ENCODE assay signal across 16 cellular contexts in the genomic region with DNA sequence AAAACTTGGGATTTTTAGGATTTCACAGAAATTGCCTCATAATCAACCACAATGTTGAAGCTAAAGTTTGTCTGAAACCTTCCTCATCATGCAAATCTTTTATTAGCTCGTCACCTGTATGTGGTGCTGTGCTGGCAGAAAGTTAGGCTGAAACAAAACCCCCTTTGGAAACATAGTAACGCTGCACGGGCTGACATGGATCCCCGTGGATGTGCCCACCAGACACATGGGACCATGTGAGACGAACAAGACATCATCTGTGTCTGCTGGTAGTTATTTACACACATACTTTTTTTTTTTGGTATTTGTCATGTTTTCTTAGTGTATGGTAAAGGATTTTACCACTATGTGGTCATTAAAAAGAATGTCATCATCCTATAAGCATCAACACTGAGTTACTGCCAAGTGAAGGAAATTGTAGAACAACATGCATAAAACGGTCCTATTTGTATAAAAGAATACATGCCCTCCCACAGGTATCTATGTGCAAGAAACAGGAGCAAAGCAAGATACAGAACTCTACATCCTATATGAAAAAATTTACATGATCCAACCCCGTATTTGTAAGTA.
DNase-seq lines count a peak whose midpoint lies in the region; ATAC-seq, FAIRE-seq and TF ChIP-seq lines count a peak whose summit lies in the region.
"Had no signal": no experiment of that assay in that cellular context is flagged by ENCODE, and none has a peak within 500 bp of the region (broad histone marks: within the 10 kb centered on the region; RNA-seq: fewer than 3 reads in every experiment).

No MANE protein-coding gene starts in this region.

- H3K9ac ChIP-seq in BLaER1 (no peak overlapping the region), MM.1S (ENCODE audit: low read length) (no peak overlapping the region)

- no peak for FAIRE-seq in A549 (lab: Jason Lieb, UNC)
- FAIRE-seq: TTC549 had no signal

- WGBS in A549 (ENCODE audit: missing lambda C conversion rate) = 89% methylated on average over 7 of the region's 7 CpGs

- DNase-seq in A549 (ENCODE audit: low read depth in 1 of 2, low spot score in 1 of 2) (no peak), Peyer's patch (no peak), NCI-H510A treated with DMSO at 0.1 percent for 48 hours (lab: John Stamatoyannopoulos, UW) (no peak), MM.1S (no peak)
- DNase-seq in activated CD8-positive, alpha-beta T cell treated with anti-CD3 and anti-CD28 coated beads for 36 hours = no peak
- DNase-seq in naive thymus-derived CD8-positive, alpha-beta T cell = peak in 2 of 10 donors; percentile 42 to 52
- DNase-seq: effector CD4-positive, alpha-beta T cell; hippocampal formation; Kasumi-1; NCI-H1436; NCI-H226; NK-92 treated with Interleukin-12 subunit alpha and Interleukin-12 subunit beta, amount 100 ng/mL, for 24 hours; SHP77 treated with DMSO at 0.1 percent for 48 hours; tibial artery had no signal

- H3K36me3 ChIP-seq in BLaER1 (no peaks in the 10 kb centered on the region), Peyer's patch (no peaks in the 10 kb centered on the region), MM.1S (replicated peaks; ENCODE audit: insufficient read depth, low read length) (no peaks in the 10 kb centered on the region)
- H3K36me3 ChIP-seq: tibial artery had no signal

- no peaks in the 10 kb centered on the region for H3K27me3 ChIP-seq in BLaER1
- H3K27me3 ChIP-seq in Peyer's patch = no peaks in the 10 kb centered on the region
- no peaks in the 10 kb centered on the region for H3K27me3 ChIP-seq in MM.1S (replicated peaks; ENCODE audit: insufficient read depth, low read length)
- H3K27me3 ChIP-seq: tibial artery had no signal

- TF ChIP-seq RAD21 in A549 (conservative IDR thresholded peaks at IDR 0.05 in 1 of 2, IDR thresholded peaks at IDR 0.05 in 1 of 2) = no peak

- TF ChIP-seq CTCF in A549 (IDR thresholded peaks at IDR 0.05) (no peak), Peyer's patch (IDR thresholded peaks at IDR 0.05) (no peak), MM.1S (IDR thresholded peaks at IDR 0.05; ENCODE audit: low read length) (no peak)
- TF ChIP-seq CTCF in activated CD8-positive, alpha-beta T cell treated with anti-CD3 and anti-CD28 coated beads for 36 hours (IDR thresholded peaks at IDR 0.05) = no peak

- H3K4me3 ChIP-seq in A549 (no peak overlapping the region), BLaER1 (no peak overlapping the region), Peyer's patch (no peak overlapping the region), MM.1S (ENCODE audit: low read length) (no peak overlapping the region)
- H3K4me3 ChIP-seq: tibial artery had no signal

- H3K9me3 ChIP-seq in A549 = no peaks in the 10 kb centered on the region
- H3K9me3 ChIP-seq in BLaER1 = no peaks in the 10 kb centered on the region
- no peaks in the 10 kb centered on the region for H3K9me3 ChIP-seq in Peyer's patch
- H3K9me3 ChIP-seq in MM.1S (replicated peaks; ENCODE audit: insufficient read depth, low read length) = no peaks in the 10 kb centered on the region
- H3K9me3 ChIP-seq: tibial artery had no signal

- CTCF ChIA-PET in A549 (lab: Yijun Ruan, JAX) = interaction anchor here (0.6 to 2.6 kb wide), 11 partner anchors 9 to 696 kb away, joined by 3 to 10 read pairs (median 4); no protein-coding TSS in a partner anchor
- CTCF ChIA-PET in activated CD8-positive, alpha-beta T cell treated with anti-CD3 and anti-CD28 coated beads for 36 hours (lab: Charles Lee) = interaction anchor here (1.4 to 16.1 kb wide), 6 partner anchors 8 to 47 kb away, joined by 8 to 252 read pairs (median 34); no protein-coding TSS in a partner anchor

- intact Hi-C loops in activated CD8-positive, alpha-beta T cell treated with anti-CD3 and anti-CD28 coated beads for 36 hours (cut with micrococcal nuclease) = loop anchor here (2.0 kb wide), 1 partner anchor 19 kb away; no protein-coding TSS in a partner anchor

- peak overlapping the region; percentile 48 to 83; a peak in 4 of 6 replicates for H3K27ac ChIP-seq in A549
- H3K27ac ChIP-seq in BLaER1 = no peak overlapping the region
- H3K27ac ChIP-seq in Peyer's patch = peak overlapping the region in 2 of 4 donors; percentile 68 to 77
- no peak overlapping the region for H3K27ac ChIP-seq in MM.1S (ENCODE audit: low read length)
- H3K27ac ChIP-seq: tibial artery had no signal

- TF ChIP-seq EP300 in A549 (IDR thresholded peaks at IDR 0.05) = no peak

- TF ChIP-seq POLR2A in A549 (IDR thresholded peaks at IDR 0.05; ENCODE audit: low read length) (no peak), Peyer's patch (IDR thresholded peaks at IDR 0.05) (no peak)

- H3K79me2 ChIP-seq in MM.1S (ENCODE audit: low read length) = no peaks in the 10 kb centered on the region

- no peaks in the 10 kb centered on the region for H3K9me2 ChIP-seq in MM.1S (replicated peaks; ENCODE audit: insufficient read depth, low read length)

- H3K4me3 Mint-ChIP-seq in activated CD8-positive, alpha-beta T cell treated with anti-CD3 and anti-CD28 coated beads for 36 hours = peak overlapping the region; percentile 73
- peak overlapping the region; percentile 77 to 92 (median 86) for H3K4me3 Mint-ChIP-seq in naive thymus-derived CD8-positive, alpha-beta T cell

- H3K4me1 Mint-ChIP-seq in activated CD8-positive, alpha-beta T cell treated with anti-CD3 and anti-CD28 coated beads for 36 hours (ENCODE audit: low read depth) = peaks cover 92% of the 10 kb centered on the region
- peaks cover 52 to 98% (median 97%) of the 10 kb centered on the region in 4 donors for H3K4me1 Mint-ChIP-seq in naive thymus-derived CD8-positive, alpha-beta T cell

- H3K4me1 ChIP-seq in A549 (peaks cover 50% of the 10 kb centered on the region), BLaER1 (peaks cover 85% of the 10 kb centered on the region), Peyer's patch (peaks cover 6 to 24% (median 17%) of the 10 kb centered on the region in 4 donors), MM.1S (ENCODE audit: low read length) (peaks cover 8% of the 10 kb centered on the region; the same call in 1 of the 2 replicates)

- no peak for ATAC-seq in A549
- ATAC-seq in activated CD8-positive, alpha-beta T cell treated with anti-CD3 and anti-CD28 coated beads for 36 hours = peak; percentile 24
- ATAC-seq in naive thymus-derived CD8-positive, alpha-beta T cell = peak; percentile 16 to 38

- H3K27ac Mint-ChIP-seq in activated CD8-positive, alpha-beta T cell treated with anti-CD3 and anti-CD28 coated beads for 36 hours = peak overlapping the region; percentile 91
- peak overlapping the region; percentile 94 to 99 (median 98) for H3K27ac Mint-ChIP-seq in naive thymus-derived CD8-positive, alpha-beta T cell

- no peak overlapping the region for H2AFZ ChIP-seq in MM.1S (ENCODE audit: low read length)

- H3K27me3 Mint-ChIP-seq in activated CD8-positive, alpha-beta T cell treated with anti-CD3 and anti-CD28 coated beads for 36 hours = no peaks in the 10 kb centered on the region
- no peaks in the 10 kb centered on the region for H3K27me3 Mint-ChIP-seq in naive thymus-derived CD8-positive, alpha-beta T cell

- no peaks in the 10 kb centered on the region for H4K20me1 ChIP-seq in BLaER1
- H4K20me1 ChIP-seq in MM.1S (ENCODE audit: insufficient read depth, low read length) = no peaks in the 10 kb centered on the region

- H3F3A ChIP-seq in MM.1S (ENCODE audit: insufficient read depth, low read length) = no peaks in the 10 kb centered on the region

- POLR2A ChIA-PET in A549 (lab: Yijun Ruan, JAX) = interaction anchor here (1.5 kb wide), 1 partner anchor 9 kb away, joined by 6 read pairs; no protein-coding TSS in a partner anchor
- POLR2A ChIA-PET in activated CD8-positive, alpha-beta T cell treated with anti-CD3 and anti-CD28 coated beads for 36 hours (lab: Charles Lee) = interaction anchor here (0.7 to 15.9 kb wide), 6 partner anchors 7 to 34 kb away, joined by 3 to 251 read pairs (median 40); no protein-coding TSS in a partner anchor
- POLR2A ChIA-PET in naive thymus-derived CD8-positive, alpha-beta T cell (lab: Charles Lee) = interaction anchor here (1.0 to 23.3 kb wide), 4 partner anchors 7 to 23 kb away, joined by 3 to 654 read pairs (median 84); no protein-coding TSS in a partner anchor

- H3K4me2 ChIP-seq in A549 (peak overlapping the region; percentile 63), BLaER1 (peak overlapping the region; percentile 65), MM.1S (ENCODE audit: low read depth, low read length) (no peak overlapping the region)

- H3K9me3 Mint-ChIP-seq in activated CD8-positive, alpha-beta T cell treated with anti-CD3 and anti-CD28 coated beads for 36 hours = no peaks in the 10 kb centered on the region
- no peaks in the 10 kb centered on the region for H3K9me3 Mint-ChIP-seq in naive thymus-derived CD8-positive, alpha-beta T cell

- peaks cover 27% of the 10 kb centered on the region for H3K36me3 Mint-ChIP-seq in activated CD8-positive, alpha-beta T cell treated with anti-CD3 and anti-CD28 coated beads for 36 hours (ENCODE audit: low read depth)
- peaks cover 0 to 36% (median 15%) of the 10 kb centered on the region in 3 donors for H3K36me3 Mint-ChIP-seq in naive thymus-derived CD8-positive, alpha-beta T cell

TF ChIP-seq in A549, 52 proteins besides CTCF, POLR2A, EP300 and RAD21:
- no peak for TF ChIP-seq MYC (IDR thresholded peaks at IDR 0.05; ENCODE audit: borderline replicate concordance, low read length)
- TF ChIP-seq MAFK (IDR thresholded peaks at IDR 0.05; ENCODE audit: partially characterized antibody) = no peak
- TF ChIP-seq PHF8 (IDR thresholded peaks at IDR 0.05; ENCODE audit: borderline replicate concordance, low read depth) = no peak
- TF ChIP-seq FOSL2 (IDR thresholded peaks at IDR 0.05) = no peak
- no peak for TF ChIP-seq FOSL2 (CRISPR knock-in tag; IDR thresholded peaks at IDR 0.05)
- no peak for TF ChIP-seq ELK1 (IDR thresholded peaks at IDR 0.05; ENCODE audit: low read depth, low read length)
- TF ChIP-seq JUNB (IDR thresholded peaks at IDR 0.05) = no peak
- TF ChIP-seq ZNF302 (CRISPR knock-in tag; IDR thresholded peaks at IDR 0.05) = no peak
- TF ChIP-seq RFX5 (IDR thresholded peaks at IDR 0.05) = no peak
- TF ChIP-seq CHD2 (IDR thresholded peaks at IDR 0.05; ENCODE audit: low read length, partially characterized antibody) = no peak

Comparison
In these comparisons a context has a peak if more than half of its experiments do, and no peak if none do; other contexts are left out.
1. ATAC-seq: peak in activated CD8-positive, alpha-beta T cell treated with anti-CD3 and anti-CD28 coated beads for 36 hours (single experiment) and naive thymus-derived CD8-positive, alpha-beta T cell (2 of 2); none in A549 (0 of 2).
2. H3K27ac ChIP-seq: peak in A549 (2 of 2); none in BLaER1 (single experiment) and MM.1S (single experiment).